Comparison of ENCODE assay signal across 8 cellular contexts in the genomic region with DNA sequence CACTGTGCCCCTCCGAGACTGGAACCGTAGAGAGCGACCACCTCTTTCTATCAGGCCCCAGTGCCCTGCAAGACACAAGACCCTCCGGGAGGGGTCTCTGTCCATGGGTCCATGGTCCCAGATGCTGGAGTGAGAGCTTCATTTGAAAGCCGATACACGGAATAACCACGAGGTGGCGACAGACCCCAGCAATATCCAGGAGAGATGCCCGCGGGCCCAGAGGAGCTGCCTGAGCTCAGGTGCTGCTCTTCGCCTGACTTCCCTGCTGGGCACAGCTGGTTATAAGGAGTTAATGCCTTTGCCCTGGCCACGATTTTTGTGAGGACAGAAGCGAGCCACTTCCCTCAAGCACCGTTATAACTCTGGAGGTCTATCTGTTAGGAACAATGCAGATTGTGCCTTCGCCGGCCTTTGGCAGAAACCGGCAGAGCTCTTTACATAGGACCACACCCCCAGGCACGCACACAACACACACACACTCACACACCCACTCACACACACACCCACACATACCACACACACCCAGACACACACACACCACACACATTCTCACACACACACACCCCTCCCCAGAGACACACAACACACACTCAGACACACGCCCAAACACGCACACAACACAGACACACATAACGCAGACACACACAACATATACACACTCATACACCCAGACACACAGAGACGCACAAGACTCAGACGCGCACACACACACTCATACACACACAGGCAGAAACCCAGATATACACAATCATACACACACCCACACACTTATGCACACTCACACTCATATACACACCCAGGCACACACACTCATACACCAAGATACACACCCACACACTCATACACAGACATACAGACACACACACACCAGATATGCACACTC.
DNase-seq lines count a peak whose midpoint lies in the region; ATAC-seq, FAIRE-seq and TF ChIP-seq lines count a peak whose summit lies in the region.

No MANE protein-coding gene starts in this region.

- no peaks in the 10 kb centered on the region for H3K36me3 Mint-ChIP-seq in naive thymus-derived CD4-positive, alpha-beta T cell

- no peaks in the 10 kb centered on the region for H3K9me3 ChIP-seq in endothelial cell of umbilical vein (replicated peaks; ENCODE audit: control insufficient read depth, insufficient read depth, low read length)
- H3K9me3 ChIP-seq in naive thymus-derived CD4-positive, alpha-beta T cell (ENCODE audit: control insufficient read depth in 2 of 3, low read length in 3 of 3) = no peaks in the 10 kb centered on the region

- dilution Hi-C loops in endothelial cell of umbilical vein (cut with MboI; ENCODE audit: extremely low pct_ligation_motif_present, low sequenced_read_pairs) = no loop called here

- peak; percentile 60 for ATAC-seq in GM18909 (IDR thresholded peaks at IDR 0.05; ENCODE audit: poor library complexity, unreplicated experiment)
- peak; percentile 64 for ATAC-seq in naive thymus-derived CD4-positive, alpha-beta T cell

- peaks cover 0 to 5% (median 4%) of the 10 kb centered on the region in 5 donors for H3K27me3 Mint-ChIP-seq in naive thymus-derived CD4-positive, alpha-beta T cell

- H3K4me3 Mint-ChIP-seq in naive thymus-derived CD4-positive, alpha-beta T cell = no peak overlapping the region

- no peaks in the 10 kb centered on the region for H3K9me1 ChIP-seq in endothelial cell of umbilical vein (replicated peaks; ENCODE audit: control insufficient read depth, extremely low read depth, insufficient read depth, low read length)

- no TSS peak for BruUV-seq in endothelial cell of umbilical vein (replicated peaks; lab: Mats Ljungman, UMichigan)

- no peak overlapping the region for H3K27ac ChIP-seq in endothelial cell of umbilical vein (ENCODE audit: insufficient read depth, low read depth, low read length)
- no peak overlapping the region for H3K27ac ChIP-seq in naive thymus-derived CD4-positive, alpha-beta T cell (ENCODE audit: low read depth, low read length)

- in situ Hi-C loops in ACHN (cut with HindIII; ENCODE audit: low pct_ligation_motif_present, low pct_unique_long_range_greater_than_20kb, low sequenced_read_pairs) = no loop called here

- H3K27ac Mint-ChIP-seq in naive thymus-derived CD4-positive, alpha-beta T cell = no peak overlapping the region

- H3K4me2 ChIP-seq in endothelial cell of umbilical vein (ENCODE audit: insufficient read depth, low read length) = no peak overlapping the region

- H3K4me1 ChIP-seq in endothelial cell of umbilical vein (ENCODE audit: control insufficient read depth, extremely low read depth, insufficient read depth, low read length) = no peaks in the 10 kb centered on the region
- H3K4me1 ChIP-seq in naive thymus-derived CD4-positive, alpha-beta T cell (ENCODE audit: control insufficient read depth in 2 of 2, insufficient read depth in 2 of 2, low read length in 2 of 2) = no peaks in the 10 kb centered on the region

- no peak overlapping the region for H3K9ac ChIP-seq in endothelial cell of umbilical vein (replicated peaks; ENCODE audit: extremely low read depth, insufficient read depth, low read length)

- peak; percentile 66 to 72 for TF ChIP-seq CTCF in endothelial cell of umbilical vein (IDR thresholded peaks at IDR 0.05; ENCODE audit: extremely low read depth in 1 of 2, insufficient read depth in 1 of 2, low read depth in 1 of 2, low read length in 2 of 2)

- intact Hi-C loops in endothelial cell of umbilical vein (cut with micrococcal nuclease) = loop anchor here (5.0 kb wide), 1 partner anchor 815 kb away; no protein-coding TSS in a partner anchor
- intact Hi-C loops in naive thymus-derived CD4-positive, alpha-beta T cell (cut with micrococcal nuclease) = loop anchor here (1.0 kb wide), 3 partner anchors 599 to 813 kb away; no protein-coding TSS in a partner anchor

- H4K20me1 ChIP-seq in endothelial cell of umbilical vein (replicated peaks; ENCODE audit: control insufficient read depth, extremely low read depth, insufficient read depth, low read length) = no peaks in the 10 kb centered on the region

- no peak overlapping the region for H2AFZ ChIP-seq in endothelial cell of umbilical vein (ENCODE audit: low read depth, low read length)

- FAIRE-seq in endothelial cell of umbilical vein (lab: Jason Lieb, UNC) = peak; percentile 86

- no peaks in the 10 kb centered on the region for H3K79me2 ChIP-seq in endothelial cell of umbilical vein (ENCODE audit: control insufficient read depth, insufficient read depth, low read length)

- DNase-seq in ACHN (peak; percentile 73), HT-29 (ENCODE audit: low spot score) (peak; percentile 58), NOMO-1 treated with DMSO at 0.1 percent for 48 hours (lab: John Stamatoyannopoulos, UW; ENCODE audit: unreplicated experiment) (peak; percentile 61), endothelial cell of umbilical vein (ENCODE audit: low read depth, low spot score) (peak; percentile 22), superior temporal gyrus (ENCODE audit: extremely low spot score) (peak; percentile 83)
- DNase-seq in activated CD8-positive, alpha-beta memory T cell treated with anti-CD3 and anti-CD28 coated beads for 48 hours (ENCODE audit: low read depth in 2 of 3, low spot score in 2 of 3) = peak in 2 of 3 experiments; percentile 19 to 31
- peak in 8 of 9 donors; percentile 25 to 59 (median 42) for DNase-seq in naive thymus-derived CD4-positive, alpha-beta T cell

- H3K4me1 Mint-ChIP-seq in naive thymus-derived CD4-positive, alpha-beta T cell = peaks cover 0 to 2% (median 0%) of the 10 kb centered on the region in 7 donors

- CTCF ChIA-PET in endothelial cell of umbilical vein (lab: Charles Lee) = interaction anchor here (0.6 to 1.7 kb wide), 68 partner anchors 8 to 1928 kb away, joined by 3 to 35 read pairs (median 4); a partner anchor contains a TSS
- CTCF ChIA-PET in naive thymus-derived CD4-positive, alpha-beta T cell (lab: Charles Lee) = interaction anchor here (0.9 to 5.4 kb wide), 5 partner anchors 9 to 813 kb away, joined by 3 to 63 read pairs (median 4); no protein-coding TSS in a partner anchor

- H3K4me3 ChIP-seq in endothelial cell of umbilical vein (replicated peaks in 1 of 3; ENCODE audit: insufficient read depth in 1 of 3, low read depth in 1 of 3, low read length in 3 of 3) = no peak overlapping the region
- H3K4me3 ChIP-seq in naive thymus-derived CD4-positive, alpha-beta T cell (ENCODE audit: low read length) = no peak overlapping the region

- TF ChIP-seq POLR2A in endothelial cell of umbilical vein (IDR thresholded peaks at IDR 0.05; ENCODE audit: low read depth, low read length) = no peak

- no peaks in the 10 kb centered on the region for H3K9me3 Mint-ChIP-seq in naive thymus-derived CD4-positive, alpha-beta T cell

- POLR2A ChIA-PET in endothelial cell of umbilical vein (lab: Charles Lee) = no interaction called here
- POLR2A ChIA-PET in naive thymus-derived CD4-positive, alpha-beta T cell (lab: Charles Lee) = no interaction called here

- no peaks in the 10 kb centered on the region for H3K36me3 ChIP-seq in endothelial cell of umbilical vein (ENCODE audit: control insufficient read depth in 2 of 2, extremely low read depth in 1 of 2, insufficient read depth in 2 of 2, low read length in 2 of 2)
- no peaks in the 10 kb centered on the region for H3K36me3 ChIP-seq in naive thymus-derived CD4-positive, alpha-beta T cell (ENCODE audit: control insufficient read depth in 2 of 3, insufficient read depth in 3 of 3, low read length in 3 of 3)

- H3K27me3 ChIP-seq in endothelial cell of umbilical vein (ENCODE audit: control insufficient read depth in 2 of 2, insufficient read depth in 2 of 2, low read length in 2 of 2) = no peaks in the 10 kb centered on the region
- H3K27me3 ChIP-seq in naive thymus-derived CD4-positive, alpha-beta T cell (ENCODE audit: control insufficient read depth in 2 of 2, insufficient read depth in 2 of 2, low read length in 2 of 2) = no peaks in the 10 kb centered on the region

TF ChIP-seq in endothelial cell of umbilical vein, 7 proteins besides CTCF, POLR2A, EP300 and RAD21:
- TF ChIP-seq POLR2AphosphoS5 (IDR thresholded peaks at IDR 0.05; ENCODE audit: insufficient read depth, low read depth, low read length) = no peak
- no peak for TF ChIP-seq GATA2 (IDR thresholded peaks at IDR 0.05; ENCODE audit: insufficient read depth, insufficient read length, low read depth, low read length)
- no peak for TF ChIP-seq FOS (IDR thresholded peaks at IDR 0.05; ENCODE audit: borderline replicate concordance, insufficient read depth, low read length)
- no peak for TF ChIP-seq MYC (IDR thresholded peaks at IDR 0.05; ENCODE audit: low read depth, low read length)
- no peak for TF ChIP-seq EZH2 (IDR thresholded peaks at IDR 0.05; ENCODE audit: borderline replicate concordance, low read depth, low read length, severe bottlenecking)
- TF ChIP-seq, protein P1, sequence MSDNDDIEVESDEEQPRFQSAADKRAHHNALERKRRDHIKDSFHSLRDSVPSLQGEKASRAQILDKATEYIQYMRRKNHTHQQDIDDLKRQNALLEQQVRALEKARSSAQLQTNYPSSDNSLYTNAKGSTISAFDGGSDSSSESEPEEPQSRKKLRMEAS (IDR thresholded peaks at IDR 0.05; ENCODE audit: insufficient read depth, insufficient read length) = no peak
- no peak for TF ChIP-seq JUN (IDR thresholded peaks at IDR 0.05; ENCODE audit: borderline replicate concordance, insufficient read depth, insufficient read length, low read depth)
TF ChIP-seq in endothelial cell of umbilical vein: peak in this region for 0.

Comparison
In these comparisons a context has a peak if more than half of its experiments do, and no peak if none do; other contexts are left out.
1. DNase-seq: peak in every context shown above with its lines; median percentile 83 in superior temporal gyrus; 73 in ACHN; 61 in NOMO-1 treated with DMSO at 0.1 percent for 48 hours; 58 in HT-29; 42 in naive thymus-derived CD4-positive, alpha-beta T cell; 25 in activated CD8-positive, alpha-beta memory T cell treated with anti-CD3 and anti-CD28 coated beads for 48 hours; 22 in endothelial cell of umbilical vein.